Comparison of ENCODE assay signal across 9 cellular contexts in the genomic region with DNA sequence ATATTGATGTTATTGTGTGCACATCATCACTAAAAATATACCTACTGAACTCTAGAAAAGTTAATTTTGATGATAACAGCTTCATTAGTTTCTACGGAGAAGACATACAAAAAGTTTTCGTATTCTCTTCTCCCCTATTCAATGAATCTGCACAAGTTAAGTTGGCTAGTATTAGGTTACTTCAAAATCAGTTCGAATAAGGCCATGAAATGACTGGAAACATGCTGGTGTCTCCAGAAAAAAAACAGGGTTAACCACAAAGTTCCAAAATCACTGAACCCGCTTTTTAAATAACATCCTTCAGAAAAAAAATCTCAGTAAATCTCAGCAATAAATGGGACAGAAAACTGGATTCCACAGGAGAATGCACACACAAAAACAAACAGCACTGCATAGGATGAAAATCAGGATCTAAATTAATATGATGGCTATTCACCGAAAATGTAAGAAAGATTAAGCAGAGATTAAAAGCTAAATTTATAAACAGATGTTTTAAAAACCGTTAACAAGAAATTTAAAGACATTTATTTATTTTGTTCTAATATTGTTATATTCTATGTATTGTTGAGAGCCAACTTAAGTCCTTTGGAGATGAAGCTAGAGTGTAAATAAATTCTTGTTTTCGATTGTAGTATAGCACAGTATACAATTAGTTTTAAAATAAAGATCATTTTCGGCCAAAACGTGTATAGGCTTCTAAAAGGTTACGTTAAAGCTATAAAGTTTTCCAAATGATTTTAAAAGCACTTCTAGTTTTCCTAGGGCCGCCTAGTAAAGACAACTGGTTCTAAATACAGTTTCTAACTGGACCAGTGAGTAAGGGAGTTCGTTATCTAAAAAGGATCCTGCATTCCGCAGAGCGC. TPM values are rescaled to one million over a fixed set of nuclear protein-coding genes. Genes with fewer than 3 reads are reported as not detected.
A peak's percentile ranks its signal among the peaks of the same experiment; 100 is the strongest.
DNase-seq lines count a peak whose midpoint lies in the region; ATAC-seq, FAIRE-seq and TF ChIP-seq lines count a peak whose summit lies in the region.
"Had no signal": no experiment of that assay in that cellular context is flagged by ENCODE, and none has a peak within 500 bp of the region (broad histone marks: within the 10 kb centered on the region; RNA-seq: fewer than 3 reads in every experiment).

No MANE protein-coding gene starts in this region.

- FAIRE-seq in astrocyte (lab: Jason Lieb, UNC) = no peak
- FAIRE-seq in GM12891 (lab: Jason Lieb, UNC) = no peak

- ATAC-seq in right lobe of liver = no peak
- ATAC-seq in GM19351 (IDR thresholded peaks at IDR 0.05; ENCODE audit: unreplicated experiment) = no peak

- H3K79me2 ChIP-seq in astrocyte (ENCODE audit: insufficient read depth, low read length) = no peaks in the 10 kb centered on the region

- H3K27ac Mint-ChIP-seq in T-helper 2 cell treated with Interferon-gamma antibody and Interleukin-4, amounts not matched to agents 5 μg/mL and 100 μg/mL, for 36 hours = no peak overlapping the region
- no peak overlapping the region for H3K27ac Mint-ChIP-seq in astrocyte (ENCODE audit: unreplicated experiment)

- TF ChIP-seq POLR2A in right lobe of liver (IDR thresholded peaks at IDR 0.05) (no peak), GM12891 (IDR thresholded peaks at IDR 0.05; ENCODE audit: low read depth, low read length) (no peak)

- no peaks in the 10 kb centered on the region for H3K9me3 ChIP-seq in astrocyte (ENCODE audit: insufficient read depth, low read depth, low read length)
- no peaks in the 10 kb centered on the region for H3K9me3 ChIP-seq in right lobe of liver
- H3K9me3 ChIP-seq in stomach smooth muscle (ENCODE audit: control insufficient read depth in 2 of 2, low read length in 2 of 2) = no peaks in the 10 kb centered on the region

- no peaks in the 10 kb centered on the region for H3K9me3 Mint-ChIP-seq in T-helper 2 cell treated with Interferon-gamma antibody and Interleukin-4, amounts not matched to agents 5 μg/mL and 100 μg/mL, for 36 hours
- H3K9me3 Mint-ChIP-seq in astrocyte (ENCODE audit: unreplicated experiment) = no peaks in the 10 kb centered on the region

- 40% methylated on average over 14 of the region's 14 CpGs for WGBS in right lobe of liver (ENCODE audit: insufficient coverage, low coverage, low lambda C conversion rate, missing lambda C conversion rate)

- no peaks in the 10 kb centered on the region for H4K20me1 ChIP-seq in astrocyte (ENCODE audit: insufficient read depth, low read length)

- intact Hi-C loops in right lobe of liver (cut with DNase I) = no loop called here

- no peaks in the 10 kb centered on the region for H3K36me3 Mint-ChIP-seq in T-helper 2 cell treated with Interferon-gamma antibody and Interleukin-4, amounts not matched to agents 5 μg/mL and 100 μg/mL, for 36 hours (ENCODE audit: low read depth)
- no peaks in the 10 kb centered on the region for H3K36me3 Mint-ChIP-seq in astrocyte (ENCODE audit: low read depth, unreplicated experiment)

- peak overlapping the region; percentile 86 for H2AFZ ChIP-seq in astrocyte (ENCODE audit: low read depth, low read length)

- peak overlapping the region; percentile 59 for H3K4me3 ChIP-seq in astrocyte (ENCODE audit: insufficient read depth, low read depth, low read length)
- peak overlapping the region; percentile 49 to 54 (median 53) for H3K4me3 ChIP-seq in right lobe of liver
- H3K4me3 ChIP-seq in stomach smooth muscle (ENCODE audit: low read length in 2 of 2) = peak overlapping the region; percentile 74 to 84

- DNase-seq in T-helper 2 cell treated with Interferon-gamma antibody and Interleukin-4, amounts not matched to agents 5 μg/mL and 100 μg/mL, for 36 hours (ENCODE audit: low spot score) = no peak
- DNase-seq in T-helper 2 cell (no peak), astrocyte (ENCODE audit: low read depth) (no peak), right lobe of liver (no peak), GM12891 (ENCODE audit: insufficient read length, low spot score) (no peak), anterior cingulate cortex (lab: John Stamatoyannopoulos, UW) (no peak)

- peak overlapping the region; percentile 83 for H3K4me3 Mint-ChIP-seq in T-helper 2 cell treated with Interferon-gamma antibody and Interleukin-4, amounts not matched to agents 5 μg/mL and 100 μg/mL, for 36 hours
- peak overlapping the region; percentile 88 for H3K4me3 Mint-ChIP-seq in astrocyte (ENCODE audit: unreplicated experiment)

- H3K27ac ChIP-seq in astrocyte (ENCODE audit: low read depth, low read length) (no peak overlapping the region), right lobe of liver (no peak overlapping the region), stomach smooth muscle (ENCODE audit: low read length) (peak overlapping the region; percentile 26)

- H3K27me3 Mint-ChIP-seq in T-helper 2 cell treated with Interferon-gamma antibody and Interleukin-4, amounts not matched to agents 5 μg/mL and 100 μg/mL, for 36 hours (ENCODE audit: low read depth) = peaks cover 68% of the 10 kb centered on the region
- peaks cover 9% of the 10 kb centered on the region for H3K27me3 Mint-ChIP-seq in astrocyte (ENCODE audit: low read depth, unreplicated experiment)

- H3K27me3 ChIP-seq in astrocyte (ENCODE audit: insufficient read depth, low read length) (peaks cover 35% of the 10 kb centered on the region), right lobe of liver (peaks cover 0 to 14% of the 10 kb centered on the region in 2 donors), stomach smooth muscle (ENCODE audit: control insufficient read depth in 1 of 2, insufficient read depth in 2 of 2, low read length in 2 of 2) (peaks cover 2% of the 10 kb centered on the region in 2 donors)

- H3K4me1 Mint-ChIP-seq in T-helper 2 cell treated with Interferon-gamma antibody and Interleukin-4, amounts not matched to agents 5 μg/mL and 100 μg/mL, for 36 hours (ENCODE audit: low read depth) = peaks cover 9% of the 10 kb centered on the region
- H3K4me1 Mint-ChIP-seq in astrocyte (ENCODE audit: low read depth, unreplicated experiment) = no peaks in the 10 kb centered on the region

- no peak for TF ChIP-seq CTCF in astrocyte (IDR thresholded peaks at IDR 0.05; ENCODE audit: insufficient read depth, low read depth, low read length)
- no peak for TF ChIP-seq CTCF in right lobe of liver (IDR thresholded peaks at IDR 0.05)

- H3K36me3 ChIP-seq in astrocyte (ENCODE audit: insufficient read depth, low read length) (no peaks in the 10 kb centered on the region), right lobe of liver (no peaks in the 10 kb centered on the region), stomach smooth muscle (ENCODE audit: control insufficient read depth in 2 of 2, insufficient read depth in 2 of 2, low read length in 2 of 2) (no peaks in the 10 kb centered on the region)

- H3K4me2 ChIP-seq in astrocyte (ENCODE audit: low read length) = peak overlapping the region; percentile 87

- H3K4me1 ChIP-seq in astrocyte (ENCODE audit: insufficient read depth, low read length) = peaks cover 5% of the 10 kb centered on the region
- no peaks in the 10 kb centered on the region for H3K4me1 ChIP-seq in right lobe of liver
- peaks cover 2% of the 10 kb centered on the region for H3K4me1 ChIP-seq in stomach smooth muscle (ENCODE audit: control insufficient read depth, insufficient read depth, low read length)

- H3K9ac ChIP-seq in astrocyte (ENCODE audit: low read length) (no peak overlapping the region), stomach smooth muscle (ENCODE audit: low read length in 2 of 2) (peak overlapping the region; percentile 56 to 66)

TF ChIP-seq in GM12891, 5 proteins besides CTCF, POLR2A, EP300 and RAD21:
- TF ChIP-seq SPI1 (IDR thresholded peaks at IDR 0.05; ENCODE audit: low read depth, low read length) (no peak), POLR2AphosphoS5 (IDR thresholded peaks at IDR 0.05; ENCODE audit: low read depth, low read length) (no peak), POU2F2 (IDR thresholded peaks at IDR 0.05; ENCODE audit: low read depth, low read length) (no peak), PAX5 (IDR thresholded peaks at IDR 0.05; ENCODE audit: insufficient read depth, low read length, severe bottlenecking) (no peak), TAF1 (IDR thresholded peaks at IDR 0.05; ENCODE audit: low read depth, low read length) (no peak)

RNA-seq across cellular contexts. Expression of a gene that starts 1.0 kb away (rescaled TPM):
- total RNA-seq in astrocyte (0.22 and 0.39 TPM in 2 replicates), right lobe of liver (not detected)
- not detected for polyA plus RNA-seq in GM12891 (2012; ENCODE audit: low read depth, missing spikeins)
- total RNA-seq: LHCN-M2 had no signal
